ENCODE assay signal across 1 cellular context in the genomic region with DNA sequence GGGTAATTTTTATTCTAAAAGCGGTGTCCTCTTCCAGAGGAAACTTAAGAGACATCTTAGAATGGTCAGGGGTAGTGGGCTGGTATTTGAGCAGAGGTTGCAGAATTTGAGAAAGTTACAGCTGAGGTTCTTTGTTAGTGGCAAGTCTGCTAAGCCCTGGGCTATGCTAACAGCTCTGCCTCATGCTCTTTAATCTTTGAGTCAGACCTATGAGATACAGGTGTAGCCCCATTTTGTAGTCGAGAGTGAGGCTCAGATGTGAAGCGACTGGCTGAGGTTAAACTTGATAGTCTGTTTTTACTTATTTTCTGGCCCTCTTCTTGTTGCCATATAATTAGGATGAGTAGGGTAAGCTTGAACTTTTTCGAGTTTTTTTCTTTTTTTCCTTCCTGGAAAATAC.
TF ChIP-seq lines count a peak whose summit lies in the region.

No MANE protein-coding gene starts in this region.

TF ChIP-seq in K562, 482 proteins besides CTCF, POLR2A, EP300 and RAD21:
- TF ChIP-seq, protein P1, sequence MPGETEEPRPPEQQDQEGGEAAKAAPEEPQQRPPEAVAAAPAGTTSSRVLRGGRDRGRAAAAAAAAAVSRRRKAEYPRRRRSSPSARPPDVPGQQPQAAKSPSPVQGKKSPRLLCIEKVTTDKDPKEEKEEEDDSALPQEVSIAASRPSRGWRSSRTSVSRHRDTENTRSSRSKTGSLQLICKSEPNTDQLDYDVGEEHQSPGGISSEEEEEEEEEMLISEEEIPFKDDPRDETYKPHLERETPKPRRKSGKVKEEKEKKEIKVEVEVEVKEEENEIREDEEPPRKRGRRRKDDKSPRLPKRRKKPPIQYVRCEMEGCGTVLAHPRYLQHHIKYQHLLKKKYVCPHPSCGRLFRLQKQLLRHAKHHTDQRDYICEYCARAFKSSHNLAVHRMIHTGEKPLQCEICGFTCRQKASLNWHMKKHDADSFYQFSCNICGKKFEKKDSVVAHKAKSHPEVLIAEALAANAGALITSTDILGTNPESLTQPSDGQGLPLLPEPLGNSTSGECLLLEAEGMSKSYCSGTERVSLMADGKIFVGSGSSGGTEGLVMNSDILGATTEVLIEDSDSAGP (CRISPR knock-in tag; IDR thresholded peaks at IDR 0.05) = no peak
- TF ChIP-seq POLR2AphosphoS5 (IDR thresholded peaks at IDR 0.05; ENCODE audit: control insufficient read depth, insufficient read depth, low read depth, low read length) (peak; percentile 59; the same call in 1 of the 2 replicates), TEAD1 (CRISPR knock-in tag; IDR thresholded peaks at IDR 0.05) (no peak)
